Comparison of ENCODE assay signal across 10 cellular contexts in the genomic region with DNA sequence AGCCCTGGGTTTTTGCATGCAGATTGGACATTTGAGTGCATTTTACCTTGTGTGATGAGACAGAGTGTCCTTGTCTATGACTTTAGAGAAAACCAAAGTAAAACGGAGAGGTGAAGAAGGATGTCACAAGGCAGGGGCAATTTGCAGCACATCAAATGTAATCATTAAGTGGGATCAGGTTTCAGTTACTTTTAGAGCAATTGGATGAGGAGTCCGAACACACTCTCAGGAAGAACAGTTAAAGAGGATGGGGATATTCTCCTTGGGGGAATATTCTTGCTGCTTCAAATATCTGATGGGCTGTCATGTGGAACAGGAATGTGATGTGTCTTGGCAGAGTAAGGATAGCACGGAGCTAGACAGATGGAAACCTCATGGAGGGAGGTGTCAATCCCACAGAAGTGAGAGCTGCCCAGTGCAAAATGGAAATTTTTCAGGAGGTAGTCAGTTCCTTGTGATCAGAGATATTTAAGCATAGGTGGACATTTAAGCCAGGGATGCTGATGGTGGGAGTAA. TPM values are rescaled to one million over a fixed set of nuclear protein-coding genes. Genes with fewer than 3 reads are reported as not detected.
DNase-seq lines count a peak whose midpoint lies in the region; ATAC-seq, FAIRE-seq and TF ChIP-seq lines count a peak whose summit lies in the region.
"Had no signal": no experiment of that assay in that cellular context is flagged by ENCODE, and none has a peak within 500 bp of the region (broad histone marks: within the 10 kb centered on the region; RNA-seq: fewer than 3 reads in every experiment).

No MANE protein-coding gene starts in this region.

- TF ChIP-seq EP300 in neural cell (conservative IDR thresholded peaks at IDR 0.05; ENCODE audit: poor library complexity, severe bottlenecking), result peak; percentile 19

- H3K4me3 ChIP-seq in GM23338 (peak overlapping the region; percentile 62), duodenal mucosa (ENCODE audit: low read depth in 1 of 2, low read length in 2 of 2) (peak overlapping the region; percentile 95 to 97), neural cell (ENCODE audit: low read length) (peak overlapping the region; percentile 41), A673 (ENCODE audit: low read depth, low read length, poor library complexity, severe bottlenecking) (no peak overlapping the region)

- BruUV-seq in A673 (replicated peaks; lab: Mats Ljungman, UMichigan), result no TSS peak

- H2AFZ ChIP-seq in GM23338, result peak overlapping the region; percentile 96
- H2AFZ ChIP-seq in neural cell (ENCODE audit: low read depth, low read length), result no peak overlapping the region

- H3K36me3 Mint-ChIP-seq in GM23338 (ENCODE audit: low read depth), result peaks cover 18% of the 10 kb centered on the region

- peaks cover 10% of the 10 kb centered on the region for H3K4me1 ChIP-seq in GM23338 (ENCODE audit: insufficient read depth)
- peaks cover 5 to 11% of the 10 kb centered on the region in 2 donors for H3K4me1 ChIP-seq in duodenal mucosa (ENCODE audit: control insufficient read depth in 1 of 2, insufficient read depth in 2 of 2, low read length in 2 of 2)
- no peaks in the 10 kb centered on the region for H3K4me1 ChIP-seq in A673 (ENCODE audit: insufficient read depth, low read length, poor library complexity, severe bottlenecking)

- intact Hi-C loops in A673 (cut with micrococcal nuclease; ENCODE audit: unreplicated experiment), result no loop called here

- peak overlapping the region; percentile 79 for H3K4me2 ChIP-seq in GM23338
- no peak overlapping the region for H3K4me2 ChIP-seq in neural cell (ENCODE audit: low read length)

- H3K27ac Mint-ChIP-seq in GM23338, result no peak overlapping the region

- peak overlapping the region in 1 of 2 donors; percentile 83 for H3K9ac ChIP-seq in duodenal mucosa (ENCODE audit: low read depth in 1 of 2, low read length in 2 of 2)
- H3K9ac ChIP-seq in neural cell (ENCODE audit: low read length), result no peak overlapping the region

- POLR2A ChIA-PET in A673 (lab: Charles Lee; ENCODE audit: low non-redundant PET), result no interaction called here

- no peaks in the 10 kb centered on the region for H3K9me2 ChIP-seq in GM23338 (ENCODE audit: insufficient read depth)
- H3K9me2 ChIP-seq in neural cell (ENCODE audit: insufficient read depth, low read length), result no peaks in the 10 kb centered on the region

- no peaks in the 10 kb centered on the region for H4K20me1 ChIP-seq in GM23338 (replicated peaks; ENCODE audit: insufficient read depth)
- no peaks in the 10 kb centered on the region for H4K20me1 ChIP-seq in neural cell (ENCODE audit: insufficient read depth)

- CTCF ChIA-PET in A673 (lab: Charles Lee), result no interaction called here

- no peaks in the 10 kb centered on the region for H3K9me3 ChIP-seq in duodenal mucosa (ENCODE audit: control insufficient read depth in 1 of 2, low read length in 2 of 2)
- no peaks in the 10 kb centered on the region for H3K9me3 ChIP-seq in neural cell (ENCODE audit: low read length)
- H3K9me3 ChIP-seq in A673 (ENCODE audit: low read depth, low read length, poor library complexity, severe bottlenecking), result no peaks in the 10 kb centered on the region
- H3K9me3 ChIP-seq: mucosa of descending colon had no signal

- H3K36me3 ChIP-seq in GM23338 (ENCODE audit: insufficient read depth) (no peaks in the 10 kb centered on the region), duodenal mucosa (ENCODE audit: control insufficient read depth in 1 of 2, insufficient read depth in 2 of 2, low read length in 2 of 2) (peaks cover 0 to 5% of the 10 kb centered on the region in 2 donors), neural cell (ENCODE audit: insufficient read depth, low read length) (no peaks in the 10 kb centered on the region), A673 (ENCODE audit: insufficient read depth, low read length, poor library complexity, severe bottlenecking) (no peaks in the 10 kb centered on the region)

- TF ChIP-seq CTCF in GM23338 (conservative IDR thresholded peaks at IDR 0.05; ENCODE audit: low read depth in 2 of 2) (no peak), neural cell (IDR thresholded peaks at IDR 0.05; ENCODE audit: poor library complexity, severe bottlenecking) (no peak), A673 (conservative IDR thresholded peaks at IDR 0.05; ENCODE audit: low read depth, low read length) (no peak), D721Med (IDR thresholded peaks at IDR 0.05; ENCODE audit: insufficient read depth, missing control alignments) (no peak)

- H3K27me3 ChIP-seq in GM23338 (ENCODE audit: insufficient read depth) (no peaks in the 10 kb centered on the region), duodenal mucosa (ENCODE audit: control insufficient read depth in 1 of 2, insufficient read depth in 2 of 2, low read length in 2 of 2) (peaks cover 0 to 5% of the 10 kb centered on the region in 2 donors), neural cell (ENCODE audit: insufficient read depth, low read depth, low read length) (peaks cover 3% of the 10 kb centered on the region), A673 (replicated peaks; ENCODE audit: insufficient read depth, low read depth, low read length, poor library complexity) (no peaks in the 10 kb centered on the region)

- ATAC-seq in GM23338 (no peak), GM18867 (IDR thresholded peaks at IDR 0.05; ENCODE audit: unreplicated experiment) (no peak)

- H3K9me3 Mint-ChIP-seq in GM23338, result no peaks in the 10 kb centered on the region; the same call in 2 of the 3 replicates
- H3K9me3 Mint-ChIP-seq: dendritic cell treated with granulocyte-macrophage colony-stimulating factor and Interleukin-4, amounts not matched to agents 40 ng/mL and 50 ng/mL, for 4 days had no signal

- DNase-seq in GM23338 (ENCODE audit: low spot score) (no peak), NCI-H2171 (lab: John Stamatoyannopoulos, UW) (peak; percentile 10), A673 (ENCODE audit: low spot score) (no peak), D721Med (ENCODE audit: insufficient read length, low spot score) (no peak)
- DNase-seq: NCI-H1694 had no signal

- peaks cover 11% of the 10 kb centered on the region for H3K27me3 Mint-ChIP-seq in GM23338 (ENCODE audit: insufficient read depth, low read depth, poor library complexity)

- peak overlapping the region; percentile 46; the same call in 1 of the 2 replicates for H3K27ac ChIP-seq in GM23338 (ENCODE audit: low read depth)
- H3K27ac ChIP-seq in duodenal mucosa (ENCODE audit: low read depth, low read length), result no peak overlapping the region
- no peak overlapping the region for H3K27ac ChIP-seq in neural cell (ENCODE audit: low read length)
- no peak overlapping the region for H3K27ac ChIP-seq in A673 (ENCODE audit: low read depth, low read length, poor library complexity, severe bottlenecking)

- H3F3A ChIP-seq in GM23338 (replicated peaks; ENCODE audit: low read depth) (peaks cover 3% of the 10 kb centered on the region; the same call in 1 of the 2 replicates), neural cell (ENCODE audit: insufficient read depth, low read length, poor library complexity, severe bottlenecking) (no peaks in the 10 kb centered on the region)

- no peak for FAIRE-seq in D721Med (lab: Jason Lieb, UNC)

- H3K79me2 ChIP-seq in GM23338 (replicated peaks; ENCODE audit: insufficient read depth), result no peaks in the 10 kb centered on the region
- no peaks in the 10 kb centered on the region for H3K79me2 ChIP-seq in neural cell (replicated peaks; ENCODE audit: insufficient read depth, low read length)

- TF ChIP-seq RAD21 in neural cell (conservative IDR thresholded peaks at IDR 0.05), result no peak

- peak overlapping the region; percentile 84 for H3K4me3 Mint-ChIP-seq in GM23338

- H3K4me1 Mint-ChIP-seq in GM23338, result peaks cover 23% of the 10 kb centered on the region

TF ChIP-seq in GM23338, 12 proteins besides CTCF, POLR2A, EP300 and RAD21 (continues in another document):
- no peak for TF ChIP-seq ZNF331 (CRISPR knock-in tag; IDR thresholded peaks at IDR 0.05; ENCODE audit: low read depth)
- TF ChIP-seq, protein P1, sequence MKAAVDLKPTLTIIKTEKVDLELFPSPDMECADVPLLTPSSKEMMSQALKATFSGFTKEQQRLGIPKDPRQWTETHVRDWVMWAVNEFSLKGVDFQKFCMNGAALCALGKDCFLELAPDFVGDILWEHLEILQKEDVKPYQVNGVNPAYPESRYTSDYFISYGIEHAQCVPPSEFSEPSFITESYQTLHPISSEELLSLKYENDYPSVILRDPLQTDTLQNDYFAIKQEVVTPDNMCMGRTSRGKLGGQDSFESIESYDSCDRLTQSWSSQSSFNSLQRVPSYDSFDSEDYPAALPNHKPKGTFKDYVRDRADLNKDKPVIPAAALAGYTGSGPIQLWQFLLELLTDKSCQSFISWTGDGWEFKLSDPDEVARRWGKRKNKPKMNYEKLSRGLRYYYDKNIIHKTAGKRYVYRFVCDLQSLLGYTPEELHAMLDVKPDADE (IDR thresholded peaks at IDR 0.05), result no peak
- TF ChIP-seq NANOG (IDR thresholded peaks at IDR 0.05; ENCODE audit: borderline replicate concordance), result no peak
- TF ChIP-seq EZH2phosphoT487 (IDR thresholded peaks at IDR 0.05; ENCODE audit: unreplicated experiment), result no peak

TF ChIP-seq in neural cell, 6 proteins besides CTCF, POLR2A, EP300 and RAD21 (continues in another document):
- TF ChIP-seq EZH2 (IDR thresholded peaks at IDR 0.05; ENCODE audit: borderline replicate concordance, insufficient read depth, low read length, poor library complexity, severe bottlenecking), result no peak
- no peak for TF ChIP-seq TAF1 (IDR thresholded peaks at IDR 0.05; ENCODE audit: low read depth)
- TF ChIP-seq SMC3 (conservative IDR thresholded peaks at IDR 0.05; ENCODE audit: poor library complexity), result no peak
- no peak for TF ChIP-seq MXI1 (conservative IDR thresholded peaks at IDR 0.05; ENCODE audit: poor library complexity, severe bottlenecking)
- no peak for TF ChIP-seq POLR2AphosphoS5 (IDR thresholded peaks at IDR 0.05)

RNA-seq across cellular contexts. Expression of gene RAB19, which starts 0.8 kb away (rescaled TPM):
- total RNA-seq in GM23338 (2014; rRNA removed; shearing (Covaris generic)), result 5.2 and 15.0 TPM in 2 replicates
- 1.3 and 2.5 TPM in 2 replicates for polyA plus RNA-seq in GM23338 (2016; fragmentation: Nextera tagmentation; extraction: Ambion mirVana)
- not detected in 2 replicates for polyA plus RNA-seq in neural cell
- not detected in 2 replicates for polyA minus RNA-seq in neural cell
- not detected in 2 replicates for total RNA-seq in A673 (2021)

RNA-seq across cellular contexts. Expression of gene SLC37A3, which starts 6.3 kb away (rescaled TPM):
- 86.2 and 87.4 TPM in 2 replicates for total RNA-seq in GM23338 (2014; rRNA removed; shearing (Covaris generic))
- polyA plus RNA-seq in GM23338 (2016; fragmentation: Nextera tagmentation; extraction: Ambion mirVana) (29.0 and 35.6 TPM in 2 replicates), neural cell (176 and 181 TPM in 2 replicates)
- 149 and 170 TPM in 2 replicates for polyA minus RNA-seq in neural cell
- 34.4 and 34.7 TPM in 2 replicates for total RNA-seq in A673 (2021)
